26 cellular contexts compared by ENCODE assay signal in genomic region chr2:48841126-48841525, GRCh38.
A peak's percentile ranks its signal among the peaks of the same experiment; 100 is the strongest.
DNase-seq lines count a peak whose midpoint lies in the region; ATAC-seq, FAIRE-seq and TF ChIP-seq lines count a peak whose summit lies in the region.
"Had no signal": no experiment of that assay in that cellular context is flagged by ENCODE, and none has a peak within 500 bp of the region (broad histone marks: within the 10 kb centered on the region; RNA-seq: fewer than 3 reads in every experiment).

No MANE protein-coding gene starts in this region.

- intact Hi-C loops in IMR-90 (cut with micrococcal nuclease), result no loop called here
- intact Hi-C loops in esophagus muscularis mucosa (cut with DNase I), result no loop called here

- H3K23ac ChIP-seq in IMR-90 (ENCODE audit: low read depth, low read length), result peak overlapping the region; percentile 42; the same call in 1 of the 2 replicates
- H3K23ac ChIP-seq in neuronal stem cell (ENCODE audit: low read depth, low read length, poor library complexity), result no peak overlapping the region

- H3K27ac Mint-ChIP-seq in astrocyte (ENCODE audit: unreplicated experiment), result peak overlapping the region; percentile 89
- H3K27ac Mint-ChIP-seq: CD4-positive, alpha-beta T cell had no signal

- peak overlapping the region; percentile 74 for H2BK20ac ChIP-seq in IMR-90 (ENCODE audit: low read depth, low read length)

- H3K27me3 ChIP-seq in IMR-90 (ENCODE audit: control insufficient read depth, insufficient read depth, low read length) (no peaks in the 10 kb centered on the region), astrocyte (ENCODE audit: insufficient read depth, low read length) (no peaks in the 10 kb centered on the region), esophagus muscularis mucosa (no peaks in the 10 kb centered on the region), neuronal stem cell (ENCODE audit: control insufficient read depth in 3 of 3, insufficient read depth in 3 of 3, low read depth in 1 of 3, low read length in 3 of 3) (no peaks in the 10 kb centered on the region)
- H3K27me3 ChIP-seq: BLaER1 treated with 17β-estradiol and CSF1 and Interleukin-3, amounts not matched to agents 10 nM and 100 nM; MG63 had no signal

- peak overlapping the region; percentile 52 for H3K4ac ChIP-seq in IMR-90 (ENCODE audit: low read depth, low read length)
- H3K4ac ChIP-seq in neuronal stem cell (ENCODE audit: low read length), result no peak overlapping the region

- H2AK5ac ChIP-seq in IMR-90 (ENCODE audit: low read depth, low read length) (no peak overlapping the region; the same call in 1 of the 2 replicates), neuronal stem cell (ENCODE audit: low read depth, low read length) (no peak overlapping the region)

- H2AFZ ChIP-seq in IMR-90 (replicated peaks; ENCODE audit: low read length, poor library complexity) (peak overlapping the region; percentile 65), astrocyte (ENCODE audit: low read depth, low read length) (no peak overlapping the region), neuronal stem cell (ENCODE audit: low read length) (peak overlapping the region; percentile 47)

- H3K9me1 ChIP-seq in IMR-90 (ENCODE audit: insufficient read depth, low read length), result peaks cover 11% of the 10 kb centered on the region

- H4K91ac ChIP-seq in IMR-90 (ENCODE audit: insufficient read depth, low read depth, low read length) (peak overlapping the region; percentile 73), neuronal stem cell (ENCODE audit: low read depth, low read length, poor library complexity) (no peak overlapping the region)

- no peak for TF ChIP-seq RAD21 in IMR-90 (IDR thresholded peaks at IDR 0.05; ENCODE audit: low read length)

- H3K9ac ChIP-seq in IMR-90 (ENCODE audit: low read depth, low read length), result no peak overlapping the region
- H3K9ac ChIP-seq in astrocyte (ENCODE audit: low read length), result no peak overlapping the region
- H3K9ac ChIP-seq in neuronal stem cell (ENCODE audit: low read depth, low read length, poor library complexity), result no peak overlapping the region
- H3K9ac ChIP-seq: BLaER1 treated with 17β-estradiol and CSF1 and Interleukin-3, amounts not matched to agents 10 nM and 100 nM had no signal

- no peak for TF ChIP-seq EP300 in esophagus muscularis mucosa (IDR thresholded peaks at IDR 0.05)

- H3K36me3 ChIP-seq in IMR-90 (ENCODE audit: control insufficient read depth, insufficient read depth, low read length), result no peaks in the 10 kb centered on the region
- no peaks in the 10 kb centered on the region for H3K36me3 ChIP-seq in astrocyte (ENCODE audit: insufficient read depth, low read length)
- H3K36me3 ChIP-seq in esophagus muscularis mucosa, result no peaks in the 10 kb centered on the region
- H3K36me3 ChIP-seq in neuronal stem cell (replicated peaks in 1 of 2; ENCODE audit: control insufficient read depth in 2 of 2, insufficient read depth in 2 of 2, low read length in 2 of 2), result no peaks in the 10 kb centered on the region
- H3K36me3 ChIP-seq: BLaER1 treated with 17β-estradiol and CSF1 and Interleukin-3, amounts not matched to agents 10 nM and 100 nM; MG63 had no signal

- H4K5ac ChIP-seq in IMR-90 (ENCODE audit: low read depth, low read length), result peak overlapping the region; percentile 74; the same call in 1 of the 2 replicates

- ATAC-seq in IMR-90 (ENCODE audit: low read depth), result no peak
- ATAC-seq in HG03342 (IDR thresholded peaks at IDR 0.05; ENCODE audit: unreplicated experiment), result no peak
- no peak for ATAC-seq in HG03565 (IDR thresholded peaks at IDR 0.05; ENCODE audit: unreplicated experiment)
- ATAC-seq: A549, HepG2, K562 had no signal

- no TSS peak for BruUV-seq in IMR-90 (replicated peaks; lab: Mats Ljungman, UMichigan)

- no peak overlapping the region for H2BK12ac ChIP-seq in neuronal stem cell (ENCODE audit: low read length)

- H3K9me3 Mint-ChIP-seq in astrocyte (ENCODE audit: unreplicated experiment), result peaks cover 2% of the 10 kb centered on the region

- no peaks in the 10 kb centered on the region for H3K36me3 Mint-ChIP-seq in astrocyte (ENCODE audit: low read depth, unreplicated experiment)

- TF ChIP-seq POLR2A in IMR-90 (IDR thresholded peaks at IDR 0.05; ENCODE audit: low read depth, low read length) (no peak), esophagus muscularis mucosa (IDR thresholded peaks at IDR 0.05; ENCODE audit: low read depth) (no peak)

- H4K20me1 ChIP-seq in IMR-90 (ENCODE audit: insufficient read depth, low read length) (no peaks in the 10 kb centered on the region), astrocyte (ENCODE audit: insufficient read depth, low read length) (no peaks in the 10 kb centered on the region)
- H4K20me1 ChIP-seq: BLaER1 treated with 17β-estradiol and CSF1 and Interleukin-3, amounts not matched to agents 10 nM and 100 nM had no signal

- peaks cover 6% of the 10 kb centered on the region for H3K4me1 Mint-ChIP-seq in astrocyte (ENCODE audit: low read depth, unreplicated experiment)

- no peak overlapping the region for H3K27ac ChIP-seq in IMR-90 (ENCODE audit: insufficient read depth, low read length)
- no peak overlapping the region for H3K27ac ChIP-seq in astrocyte (ENCODE audit: low read depth, low read length)
- H3K27ac ChIP-seq in esophagus muscularis mucosa (replicated peaks in 1 of 4), result no peak overlapping the region
- H3K27ac ChIP-seq in neuronal stem cell (replicated peaks; ENCODE audit: low read length), result no peak overlapping the region
- H3K27ac ChIP-seq: A549; BLaER1 treated with 17β-estradiol and CSF1 and Interleukin-3, amounts not matched to agents 10 nM and 100 nM had no signal

- H3K9me3 ChIP-seq in IMR-90 (ENCODE audit: control insufficient read depth, insufficient read depth, low read length), result peaks cover 2% of the 10 kb centered on the region; the same call in 1 of the 2 replicates
- no peaks in the 10 kb centered on the region for H3K9me3 ChIP-seq in astrocyte (ENCODE audit: insufficient read depth, low read depth, low read length)
- H3K9me3 ChIP-seq in esophagus muscularis mucosa, result no peaks in the 10 kb centered on the region
- no peaks in the 10 kb centered on the region for H3K9me3 ChIP-seq in neuronal stem cell (replicated peaks in 1 of 2; ENCODE audit: control insufficient read depth in 2 of 2, insufficient read depth in 1 of 2, low read depth in 1 of 2, low read length in 2 of 2)
- H3K9me3 ChIP-seq: A549, MG63 had no signal

- H2BK15ac ChIP-seq in IMR-90 (ENCODE audit: low read depth, low read length) (no peak overlapping the region), neuronal stem cell (ENCODE audit: low read length) (no peak overlapping the region)

- WGBS in IMR-90 (ENCODE audit: extremely low coverage in 2 of 2, insufficient read length in 1 of 2), 2 experiments, result no CpG with 5 or more reads among the region's 2 CpGs
- WGBS in esophagus muscularis mucosa, result 100% methylated on average over 2 of the region's 2 CpGs
- WGBS in neuronal stem cell (ENCODE audit: extremely low coverage in 2 of 2, insufficient read length in 2 of 2, insufficient replicate concordance in 1 of 2), 2 donors, result no CpG with 5 or more reads among the region's 2 CpGs

- H2BK120ac ChIP-seq in IMR-90 (ENCODE audit: low read depth, low read length) (peak overlapping the region; percentile 83), neuronal stem cell (ENCODE audit: low read depth, low read length) (no peak overlapping the region)

- dilution Hi-C loops in IMR-90 (cut with HindIII; ENCODE audit: low sequenced_read_pairs, unreplicated experiment), result no loop called here

- H3K56ac ChIP-seq in IMR-90 (ENCODE audit: extremely low read depth, insufficient read depth, low read length), result no peak overlapping the region

- H3K79me1 ChIP-seq in IMR-90 (ENCODE audit: low read depth in 1 of 2, low read length in 2 of 2), result no peaks in the 10 kb centered on the region
- no peaks in the 10 kb centered on the region for H3K79me1 ChIP-seq in neuronal stem cell (ENCODE audit: low read depth, low read length)

- H3K4me1 ChIP-seq in IMR-90 (ENCODE audit: control insufficient read depth, insufficient read depth, low read length), result peaks cover 6% of the 10 kb centered on the region
- H3K4me1 ChIP-seq in astrocyte (ENCODE audit: insufficient read depth, low read length), result peaks cover 8% of the 10 kb centered on the region
- no peaks in the 10 kb centered on the region for H3K4me1 ChIP-seq in esophagus muscularis mucosa
- H3K4me1 ChIP-seq in neuronal stem cell (ENCODE audit: control insufficient read depth in 2 of 2, insufficient read depth in 1 of 2, low read depth in 1 of 2, low read length in 2 of 2), result peaks cover 0 to 5% of the 10 kb centered on the region in 2 donors
- H3K4me1 ChIP-seq: A549 had no signal

- H3K18ac ChIP-seq in IMR-90 (ENCODE audit: low read depth, low read length), result peak overlapping the region; percentile 9; the same call in 1 of the 2 replicates
- peak overlapping the region; percentile 35 for H3K18ac ChIP-seq in neuronal stem cell (ENCODE audit: low read length)

- H3K14ac ChIP-seq in IMR-90 (replicated peaks; ENCODE audit: low read depth, low read length) (peak overlapping the region; percentile 70; the same call in 1 of the 2 replicates), neuronal stem cell (ENCODE audit: low read length) (no peak overlapping the region)

- POLR2A ChIA-PET in IMR-90 (lab: Charles Lee; ENCODE audit: unreplicated experiment), result no interaction called here

- no peak overlapping the region for H3K4me3 Mint-ChIP-seq in astrocyte (ENCODE audit: unreplicated experiment)
- H3K4me3 Mint-ChIP-seq: CD4-positive, alpha-beta T cell had no signal

- TF ChIP-seq CTCF in IMR-90 (conservative IDR thresholded peaks at IDR 0.05; ENCODE audit: low read depth, low read length) (no peak), astrocyte (IDR thresholded peaks at IDR 0.05; ENCODE audit: insufficient read depth, low read depth, low read length) (no peak), esophagus muscularis mucosa (IDR thresholded peaks at IDR 0.05) (no peak)

- in situ Hi-C loops in IMR-90 (cut with MboI; ENCODE audit: low sequenced_read_pairs), result no loop called here

- peak overlapping the region; percentile 45 for H2AK9ac ChIP-seq in IMR-90 (replicated peaks; ENCODE audit: low read depth, low read length, poor library complexity)

- H3K4me3 ChIP-seq in IMR-90 (ENCODE audit: insufficient read depth, low read depth, low read length), result no peak overlapping the region
- no peak overlapping the region for H3K4me3 ChIP-seq in astrocyte (ENCODE audit: insufficient read depth, low read depth, low read length)
- no peak overlapping the region for H3K4me3 ChIP-seq in esophagus muscularis mucosa
- no peak overlapping the region for H3K4me3 ChIP-seq in neuronal stem cell (ENCODE audit: low read length in 2 of 2)
- H3K4me3 ChIP-seq: A549; BLaER1 treated with 17β-estradiol and CSF1 and Interleukin-3, amounts not matched to agents 10 nM and 100 nM; K562; MG63 had no signal

- peak overlapping the region; percentile 5 for H2BK5ac ChIP-seq in IMR-90 (ENCODE audit: low read depth, low read length, poor library complexity, severe bottlenecking)
- H2BK5ac ChIP-seq in neuronal stem cell (ENCODE audit: low read length), result no peak overlapping the region

- FAIRE-seq in astrocyte (lab: Jason Lieb, UNC), result no peak
- FAIRE-seq: A549, D721Med, GM12891, GM19239, HepG2, K562 had no signal

- no peak for DNase-seq in IMR-90
- DNase-seq in astrocyte (ENCODE audit: low read depth), result no peak
- peak; percentile 26 for DNase-seq in esophagus muscularis mucosa (ENCODE audit: extremely low spot score)
- DNase-seq in neuronal stem cell (ENCODE audit: low spot score), result no peak
- DNase-seq in SKM-1 (lab: John Stamatoyannopoulos, UW; ENCODE audit: unreplicated experiment), result no peak
- DNase-seq: AML-193; CD4-positive, alpha-beta T cell; EL; GF-D8; MG63; NCI-H2029 treated with DMSO at 0.1 percent for 48 hours; NCI-H2171; NCI-H226; NCI-H510A; NCI-H69; RPMI8226; SHP77 treated with DMSO at 0.1 percent for 48 hours had no signal

- CTCF ChIA-PET in IMR-90 (lab: Yijun Ruan, JAX), result no interaction called here

- H3K27me3 Mint-ChIP-seq in astrocyte (ENCODE audit: low read depth, unreplicated experiment), result no peaks in the 10 kb centered on the region

- H3K4me2 ChIP-seq in IMR-90 (ENCODE audit: low read depth, low read length), result no peak overlapping the region
- H3K4me2 ChIP-seq in astrocyte (ENCODE audit: low read length), result no peak overlapping the region
- H3K4me2 ChIP-seq in neuronal stem cell (ENCODE audit: insufficient read depth, low read length, poor library complexity, severe bottlenecking), result no peak overlapping the region
- H3K4me2 ChIP-seq: A549; BLaER1 treated with 17β-estradiol and CSF1 and Interleukin-3, amounts not matched to agents 10 nM and 100 nM had no signal

- H4K8ac ChIP-seq in IMR-90 (ENCODE audit: low read depth in 2 of 2, low read length in 2 of 2) (peak overlapping the region in 1 of 2 experiments; percentile 4; a peak in 1 of 4 replicates), neuronal stem cell (ENCODE audit: low read depth, low read length) (no peak overlapping the region)

- no peaks in the 10 kb centered on the region for H3K79me2 ChIP-seq in astrocyte (ENCODE audit: insufficient read depth, low read length)
